In the genomic region with DNA sequence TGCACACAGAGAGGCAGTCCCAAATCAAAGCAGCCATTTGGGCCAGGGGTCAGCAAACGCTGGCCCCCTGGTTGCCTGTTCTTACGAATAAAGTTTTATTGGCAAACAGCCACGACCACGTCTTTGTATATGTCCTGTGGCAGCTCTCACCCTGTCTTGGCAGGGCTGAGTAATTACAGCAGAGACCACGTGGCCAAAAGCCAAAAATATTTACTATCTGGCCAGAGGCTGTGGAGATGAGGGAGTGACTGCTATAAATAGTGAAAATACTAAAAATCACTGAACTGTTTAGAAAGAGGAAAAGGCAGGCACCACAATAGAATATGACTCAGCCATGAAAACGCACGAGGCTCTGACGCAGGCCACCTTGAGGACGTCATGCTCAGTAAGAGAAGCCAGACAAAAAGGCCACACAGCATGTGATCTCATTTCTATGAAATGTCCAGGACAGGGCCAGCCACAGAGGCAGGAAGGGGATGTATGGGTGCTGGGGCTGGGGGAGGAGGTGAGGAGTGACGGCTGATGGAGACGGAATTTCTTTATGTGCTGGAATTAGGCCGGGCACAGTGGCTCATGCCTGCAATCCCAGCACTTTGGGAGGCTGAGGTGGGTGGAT, we compare ENCODE assay signal across 1 cellular context.
TF ChIP-seq lines count a peak whose summit lies in the region.

No MANE protein-coding gene starts in this region.

TF ChIP-seq in endothelial cell of umbilical vein, 7 proteins besides CTCF, POLR2A, EP300 and RAD21 (continued from another document):
- TF ChIP-seq, protein P1, sequence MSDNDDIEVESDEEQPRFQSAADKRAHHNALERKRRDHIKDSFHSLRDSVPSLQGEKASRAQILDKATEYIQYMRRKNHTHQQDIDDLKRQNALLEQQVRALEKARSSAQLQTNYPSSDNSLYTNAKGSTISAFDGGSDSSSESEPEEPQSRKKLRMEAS (IDR thresholded peaks at IDR 0.05; ENCODE audit: insufficient read depth, insufficient read length), result peak; percentile 96
- TF ChIP-seq MYC (IDR thresholded peaks at IDR 0.05; ENCODE audit: low read depth, low read length) (peak; percentile 47), EZH2 (IDR thresholded peaks at IDR 0.05; ENCODE audit: borderline replicate concordance, low read depth, low read length, severe bottlenecking) (no peak)
